Comparison of ENCODE assay signal across 29 cellular contexts in the genomic region with DNA sequence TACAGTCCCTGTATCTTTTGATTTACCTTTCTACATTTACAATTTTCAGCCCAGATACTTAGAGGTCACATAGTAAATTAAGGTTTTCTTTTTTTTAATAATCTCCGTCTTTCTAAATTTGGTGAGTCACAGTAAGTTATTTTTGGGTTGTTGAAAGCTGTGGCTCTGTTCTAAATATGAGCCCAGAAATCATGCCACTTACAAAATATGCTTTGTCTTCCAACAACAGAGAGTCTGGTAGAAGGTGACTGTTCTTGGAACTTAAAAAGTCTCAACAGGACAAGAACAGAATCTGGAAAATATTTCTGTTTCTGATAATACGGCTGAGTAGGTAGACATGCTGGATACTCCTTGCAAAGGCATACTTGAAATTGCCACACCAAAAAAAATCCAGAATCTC. TPM values are rescaled to one million over a fixed set of nuclear protein-coding genes. Genes with fewer than 3 reads are reported as not detected.
"Had no signal": no experiment of that assay in that cellular context is flagged by ENCODE, and none has a peak within 500 bp of the region (broad histone marks: within the 10 kb centered on the region; RNA-seq: fewer than 3 reads in every experiment).

No MANE protein-coding gene starts in this region.

- DNase-seq: activated CD4-positive, alpha-beta memory T cell treated with anti-CD3 and anti-CD28 coated beads, Interleukin-2, amount 10 ng/mL, durations not matched to agents 7 days and 5 days; activated effector memory CD4-positive, alpha-beta T cell treated with anti-CD3 and anti-CD28 coated beads, Interleukin-2, amount 50 U/mL, for 16 hours; activated naive CD4-positive, alpha-beta T cell treated with anti-CD3 and anti-CD28 coated beads, Interleukin-2, amount 50 U/mL, for 16 hours; activated naive CD8-positive, alpha-beta T cell treated with anti-CD3 and anti-CD28 coated beads, Interleukin-2, amount 50 U/mL, for 24 hours; body of pancreas; effector CD4-positive, alpha-beta T cell; foreskin keratinocyte; hippocampal formation; kidney glomerular epithelial cell; mesendoderm; mucosa of descending colon; naive B cell; occipital lobe; sigmoid colon; spleen; stimulated activated CD4-positive, alpha-beta T cell treated with anti-CD3 and anti-CD28 coated beads, Interleukin-4, amount 100 ng/mL, for 1 hour; stimulated activated naive CD4-positive, alpha-beta T cell; testis; upper lobe of right lung had no signal

- H3K36me3 Mint-ChIP-seq: naive B cell had no signal

- H3K27ac Mint-ChIP-seq: activated CD4-positive, alpha-beta memory T cell treated with anti-CD3 and anti-CD28 coated beads, Interleukin-2, amount 10 ng/mL, durations not matched to agents 7 days and 5 days; activated CD4-positive, alpha-beta T cell treated with anti-CD3 and anti-CD28 coated beads, Interleukin-2, amount 10 ng/mL, durations not matched to agents 24 days and 14 days; activated naive CD8-positive, alpha-beta T cell treated with anti-CD3 and anti-CD28 coated beads, Interleukin-2, amount 50 U/mL, for 24 hours; dendritic cell treated with granulocyte-macrophage colony-stimulating factor and Interleukin-4, amounts not matched to agents 40 ng/mL and 50 ng/mL, for 4 days; naive B cell had no signal

- H3K27ac ChIP-seq: body of pancreas, cardiac muscle cell, foreskin keratinocyte, sigmoid colon, spleen, testis, upper lobe of right lung had no signal

- H3K4me1 Mint-ChIP-seq: activated CD4-positive, alpha-beta memory T cell treated with anti-CD3 and anti-CD28 coated beads, Interleukin-2, amount 10 ng/mL, durations not matched to agents 7 days and 5 days; activated CD4-positive, alpha-beta T cell treated with anti-CD3 and anti-CD28 coated beads, Interleukin-2, amount 10 ng/mL, durations not matched to agents 24 days and 14 days; activated naive CD8-positive, alpha-beta T cell treated with anti-CD3 and anti-CD28 coated beads, Interleukin-2, amount 50 U/mL, for 24 hours; naive B cell; neural crest cell had no signal

- H3K36me3 ChIP-seq: cardiac muscle cell, sigmoid colon, spleen, upper lobe of right lung had no signal

- ATAC-seq: activated CD4-positive, CD25-positive, alpha-beta regulatory T cell treated with anti-CD3 and anti-CD28 coated beads, Interleukin-2, amount 50 U/mL, for 24 hours; activated naive CD8-positive, alpha-beta T cell treated with anti-CD3 and anti-CD28 coated beads, Interleukin-2, amount 50 U/mL, for 24 hours; body of pancreas; foreskin keratinocyte; mucosa of descending colon; upper lobe of right lung had no signal

- H3K9me3 ChIP-seq: body of pancreas, mucosa of descending colon, sigmoid colon, spleen, testis, upper lobe of right lung had no signal

- H3K27me3 Mint-ChIP-seq: activated CD4-positive, alpha-beta memory T cell treated with anti-CD3 and anti-CD28 coated beads, Interleukin-2, amount 10 ng/mL, durations not matched to agents 7 days and 5 days; activated naive CD8-positive, alpha-beta T cell treated with anti-CD3 and anti-CD28 coated beads, Interleukin-2, amount 50 U/mL, for 24 hours; dendritic cell treated with granulocyte-macrophage colony-stimulating factor and Interleukin-4, amounts not matched to agents 40 ng/mL and 50 ng/mL, for 4 days; naive B cell had no signal

- H3K9me3 Mint-ChIP-seq: activated CD4-positive, alpha-beta memory T cell treated with anti-CD3 and anti-CD28 coated beads, Interleukin-2, amount 10 ng/mL, durations not matched to agents 7 days and 5 days; activated CD4-positive, alpha-beta T cell treated with anti-CD3 and anti-CD28 coated beads, Interleukin-2, amount 10 ng/mL, durations not matched to agents 24 days and 14 days; activated naive CD8-positive, alpha-beta T cell treated with anti-CD3 and anti-CD28 coated beads, Interleukin-2, amount 50 U/mL, for 24 hours; dendritic cell treated with granulocyte-macrophage colony-stimulating factor and Interleukin-4, amounts not matched to agents 40 ng/mL and 50 ng/mL, for 4 days; naive B cell; neural crest cell had no signal

- H3K27me3 ChIP-seq: body of pancreas, cardiac muscle cell, foreskin keratinocyte, sigmoid colon, spleen, testis, upper lobe of right lung had no signal

- H3K4me3 ChIP-seq: body of pancreas, cardiac muscle cell, mucosa of descending colon, sigmoid colon, spleen, testis, upper lobe of right lung had no signal

- H3K4me1 ChIP-seq: body of pancreas, foreskin keratinocyte, spleen, testis, upper lobe of right lung had no signal

- H3K4me3 Mint-ChIP-seq: activated CD4-positive, alpha-beta memory T cell treated with anti-CD3 and anti-CD28 coated beads, Interleukin-2, amount 10 ng/mL, durations not matched to agents 7 days and 5 days; activated CD4-positive, alpha-beta T cell treated with anti-CD3 and anti-CD28 coated beads, Interleukin-2, amount 10 ng/mL, durations not matched to agents 24 days and 14 days; activated naive CD8-positive, alpha-beta T cell treated with anti-CD3 and anti-CD28 coated beads, Interleukin-2, amount 50 U/mL, for 24 hours; dendritic cell treated with granulocyte-macrophage colony-stimulating factor and Interleukin-4, amounts not matched to agents 40 ng/mL and 50 ng/mL, for 4 days; naive B cell; neural crest cell had no signal

RNA-seq across cellular contexts. Expression of gene GOLGA8S, which starts 16.0 kb away (rescaled TPM):
- total RNA-seq: cardiac muscle cell, epithelial cell of proximal tubule, occipital lobe had no signal
- polyA plus RNA-seq: cardiac muscle cell, foreskin keratinocyte had no signal

RNA-seq across cellular contexts. Expression of gene GOLGA6L26, which starts 36.6 kb away (rescaled TPM):
- total RNA-seq: activated CD4-positive, alpha-beta memory T cell treated with anti-CD3 and anti-CD28 coated beads, Interleukin-2, amount 10 ng/mL, durations not matched to agents 7 days and 5 days; activated CD4-positive, alpha-beta T cell treated with anti-CD3 and anti-CD28 coated beads, Interleukin-2, amount 10 ng/mL, durations not matched to agents 24 days and 14 days; body of pancreas; cardiac muscle cell; chondrocyte; epithelial cell of proximal tubule; foreskin keratinocyte; glomerular endothelial cell; liver; mucosa of descending colon; neural crest cell; occipital lobe; sigmoid colon; spleen; T-helper 2 cell treated with Interferon-gamma antibody and Interleukin-4, amounts not matched to agents 100 ng/mL and 5 ng/mL, for 36 hours; upper lobe of right lung had no signal
- polyA plus RNA-seq: cardiac muscle cell, foreskin keratinocyte, liver, spleen had no signal
